In genomic region chr22:48185071-48185470, GRCh38 we compare ENCODE assay signal across 18 cellular contexts.
DNase-seq lines count a peak whose midpoint lies in the region; ATAC-seq and TF ChIP-seq lines count a peak whose summit lies in the region.
"Had no signal": no experiment of that assay in that cellular context is flagged by ENCODE, and none has a peak within 500 bp of the region (broad histone marks: within the 10 kb centered on the region; RNA-seq: fewer than 3 reads in every experiment).

No MANE protein-coding gene starts in this region.

- peaks cover 4% of the 10 kb centered on the region for H3K27me3 Mint-ChIP-seq in stimulated activated naive CD8-positive, alpha-beta T cell treated with anti-CD3 and anti-CD28 coated beads, Interleukin-15, Interleukin-2, amounts not matched to agents 100 ng/mL and 50 ng/mL, for 24 hours
- no peaks in the 10 kb centered on the region for H3K27me3 Mint-ChIP-seq in central memory CD8-positive, alpha-beta T cell
- H3K27me3 Mint-ChIP-seq: CD4-positive, alpha-beta T cell; IgD-negative memory B cell had no signal

- no peaks in the 10 kb centered on the region for H3K36me3 ChIP-seq in esophagus muscularis mucosa
- no peaks in the 10 kb centered on the region for H3K36me3 ChIP-seq in OCI-LY7 (ENCODE audit: insufficient read depth, low read length)

- CTCF ChIA-PET in OCI-LY7 (lab: Charles Lee; ENCODE audit: unreplicated experiment) = no interaction called here

- no peak for TF ChIP-seq POLR2A in esophagus muscularis mucosa (IDR thresholded peaks at IDR 0.05; ENCODE audit: low read depth)

- no peaks in the 10 kb centered on the region for H3K79me2 ChIP-seq in OCI-LY7 (ENCODE audit: insufficient read depth, low read depth, low read length)

- no peak for ATAC-seq in stimulated activated naive CD8-positive, alpha-beta T cell treated with anti-CD3 and anti-CD28 coated beads, Interleukin-15, Interleukin-2, amounts not matched to agents 100 U/mL and 50 U/mL, for 24 hours
- no peak for ATAC-seq in central memory CD8-positive, alpha-beta T cell (replicated peaks; ENCODE audit: extremely low read depth, poor library complexity, severe bottlenecking)
- ATAC-seq in stimulated activated effector memory CD8-positive, alpha-beta T cell treated with anti-CD3 and anti-CD28 coated beads, Interleukin-12 subunit alpha, Interleukin-12 subunit beta, amount 100 ng/mL, for 72 hours = no peak
- ATAC-seq in HG02759 (IDR thresholded peaks at IDR 0.05; ENCODE audit: unreplicated experiment) = no peak
- ATAC-seq: HepG2 had no signal

- H3K9me3 ChIP-seq in esophagus muscularis mucosa (peaks cover 0 to 8% (median 7%) of the 10 kb centered on the region in 4 donors), OCI-LY7 (ENCODE audit: low read length) (no peaks in the 10 kb centered on the region)
- H3K9me3 ChIP-seq: Caco-2 had no signal

- peaks cover 0 to 10% (median 0%) of the 10 kb centered on the region in 4 donors for H3K27me3 ChIP-seq in esophagus muscularis mucosa

- no peak for TF ChIP-seq CTCF in esophagus muscularis mucosa (IDR thresholded peaks at IDR 0.05)
- no peak for TF ChIP-seq CTCF in OCI-LY7 (conservative IDR thresholded peaks at IDR 0.05; ENCODE audit: low read length)

- H4K20me1 ChIP-seq in OCI-LY7 (ENCODE audit: insufficient read depth, low read length) = no peaks in the 10 kb centered on the region

- POLR2A ChIA-PET in OCI-LY7 (lab: Charles Lee) = no interaction called here

- no peak overlapping the region for H3K4me3 Mint-ChIP-seq in stimulated activated naive CD8-positive, alpha-beta T cell treated with anti-CD3 and anti-CD28 coated beads, Interleukin-15, Interleukin-2, amounts not matched to agents 100 ng/mL and 50 ng/mL, for 24 hours
- H3K4me3 Mint-ChIP-seq in central memory CD8-positive, alpha-beta T cell = peak overlapping the region; percentile 14
- H3K4me3 Mint-ChIP-seq in stimulated activated effector memory CD8-positive, alpha-beta T cell treated with anti-CD3 and anti-CD28 coated beads, Interleukin-12 subunit alpha, Interleukin-12 subunit beta, amount 100 ng/mL, for 72 hours = no peak overlapping the region
- H3K4me3 Mint-ChIP-seq: CD4-positive, alpha-beta T cell; IgD-negative memory B cell had no signal

- H3K4me1 ChIP-seq in esophagus muscularis mucosa (no peaks in the 10 kb centered on the region), OCI-LY7 (ENCODE audit: insufficient read depth, low read length, poor library complexity, severe bottlenecking) (no peaks in the 10 kb centered on the region)
- H3K4me1 ChIP-seq: Caco-2 had no signal

- DNase-seq in stimulated activated naive CD8-positive, alpha-beta T cell treated with anti-CD3 and anti-CD28 coated beads, Interleukin-15, Interleukin-2, amounts not matched to agents 100 U/mL and 50 U/mL, for 24 hours = no peak
- no peak for DNase-seq in central memory CD8-positive, alpha-beta T cell (ENCODE audit: low spot score in 2 of 2)
- DNase-seq in islet precursor cell (peak; percentile 44), esophagus muscularis mucosa (ENCODE audit: extremely low spot score) (no peak), OCI-LY7 (ENCODE audit: low spot score) (no peak)
- DNase-seq in stimulated activated effector memory CD8-positive, alpha-beta T cell treated with anti-CD3 and anti-CD28 coated beads, Interleukin-12 subunit alpha, Interleukin-12 subunit beta, amount 100 ng/mL, for 72 hours (ENCODE audit: low spot score in 2 of 2) = no peak
- DNase-seq: ACHN; AML-193; Caco-2; CD4-positive, alpha-beta T cell; GDM1; GM23248; H7 had no signal

- intact Hi-C loops in esophagus muscularis mucosa (cut with DNase I) = loop anchor here (5.0 kb wide), 1 partner anchor 48 kb away; no protein-coding TSS in a partner anchor
- intact Hi-C loops in OCI-LY7 (cut with micrococcal nuclease; ENCODE audit: unreplicated experiment) = no loop called here

- TF ChIP-seq EP300 in esophagus muscularis mucosa (IDR thresholded peaks at IDR 0.05) = no peak

- H2AFZ ChIP-seq in OCI-LY7 (ENCODE audit: low read length) = no peak overlapping the region
- H2AFZ ChIP-seq: GM23248 had no signal

- H3K27ac ChIP-seq in esophagus muscularis mucosa (replicated peaks in 1 of 4) = no peak overlapping the region
- H3K27ac ChIP-seq in OCI-LY7 (ENCODE audit: low read depth, low read length, poor library complexity, severe bottlenecking) = no peak overlapping the region
- H3K27ac ChIP-seq: C4-2B, GM23248 had no signal

- H3K36me3 Mint-ChIP-seq in stimulated activated naive CD8-positive, alpha-beta T cell treated with anti-CD3 and anti-CD28 coated beads, Interleukin-15, Interleukin-2, amounts not matched to agents 100 ng/mL and 50 ng/mL, for 24 hours (ENCODE audit: low read depth) = no peaks in the 10 kb centered on the region
- H3K36me3 Mint-ChIP-seq in central memory CD8-positive, alpha-beta T cell (ENCODE audit: insufficient read depth) = peaks cover 6% of the 10 kb centered on the region
- H3K36me3 Mint-ChIP-seq in stimulated activated effector memory CD8-positive, alpha-beta T cell treated with anti-CD3 and anti-CD28 coated beads, Interleukin-12 subunit alpha, Interleukin-12 subunit beta, amount 100 ng/mL, for 72 hours = no peaks in the 10 kb centered on the region

- 86% methylated on average over 12 of the region's 12 CpGs for WGBS in esophagus muscularis mucosa

- no peaks in the 10 kb centered on the region for H3K9me2 ChIP-seq in OCI-LY7 (ENCODE audit: insufficient read depth, low read length)

- peaks cover 12% of the 10 kb centered on the region for H3K4me1 Mint-ChIP-seq in stimulated activated naive CD8-positive, alpha-beta T cell treated with anti-CD3 and anti-CD28 coated beads, Interleukin-15, Interleukin-2, amounts not matched to agents 100 ng/mL and 50 ng/mL, for 24 hours (ENCODE audit: low read depth)
- H3K4me1 Mint-ChIP-seq in central memory CD8-positive, alpha-beta T cell = peaks cover 48% of the 10 kb centered on the region
- H3K4me1 Mint-ChIP-seq in stimulated activated effector memory CD8-positive, alpha-beta T cell treated with anti-CD3 and anti-CD28 coated beads, Interleukin-12 subunit alpha, Interleukin-12 subunit beta, amount 100 ng/mL, for 72 hours = peaks cover 34% of the 10 kb centered on the region
- H3K4me1 Mint-ChIP-seq: IgD-negative memory B cell had no signal

- no peaks in the 10 kb centered on the region for H3K9me3 Mint-ChIP-seq in stimulated activated naive CD8-positive, alpha-beta T cell treated with anti-CD3 and anti-CD28 coated beads, Interleukin-15, Interleukin-2, amounts not matched to agents 100 ng/mL and 50 ng/mL, for 24 hours
- H3K9me3 Mint-ChIP-seq in central memory CD8-positive, alpha-beta T cell = no peaks in the 10 kb centered on the region
- no peaks in the 10 kb centered on the region for H3K9me3 Mint-ChIP-seq in stimulated activated effector memory CD8-positive, alpha-beta T cell treated with anti-CD3 and anti-CD28 coated beads, Interleukin-12 subunit alpha, Interleukin-12 subunit beta, amount 100 ng/mL, for 72 hours
- H3K9me3 Mint-ChIP-seq: CD4-positive, alpha-beta T cell had no signal

- peak overlapping the region; percentile 31 for H3K27ac Mint-ChIP-seq in stimulated activated naive CD8-positive, alpha-beta T cell treated with anti-CD3 and anti-CD28 coated beads, Interleukin-15, Interleukin-2, amounts not matched to agents 100 ng/mL and 50 ng/mL, for 24 hours
- no peak overlapping the region for H3K27ac Mint-ChIP-seq in central memory CD8-positive, alpha-beta T cell (ENCODE audit: low read depth)
- peak overlapping the region; percentile 35 for H3K27ac Mint-ChIP-seq in stimulated activated effector memory CD8-positive, alpha-beta T cell treated with anti-CD3 and anti-CD28 coated beads, Interleukin-12 subunit alpha, Interleukin-12 subunit beta, amount 100 ng/mL, for 72 hours
- H3K27ac Mint-ChIP-seq: CD4-positive, alpha-beta T cell; IgD-negative memory B cell had no signal

- no TSS peak for BruUV-seq in OCI-LY7 (replicated peaks; lab: Mats Ljungman, UMichigan)

- H3K4me3 ChIP-seq in esophagus muscularis mucosa (no peak overlapping the region), OCI-LY7 (ENCODE audit: low read depth, low read length, poor library complexity, severe bottlenecking) (no peak overlapping the region)
- H3K4me3 ChIP-seq: GM23248 had no signal

- H3K4me2 ChIP-seq in OCI-LY7 (ENCODE audit: low read length) = no peak overlapping the region
